ENCODE assay signal across 1 cellular context in the genomic region with DNA sequence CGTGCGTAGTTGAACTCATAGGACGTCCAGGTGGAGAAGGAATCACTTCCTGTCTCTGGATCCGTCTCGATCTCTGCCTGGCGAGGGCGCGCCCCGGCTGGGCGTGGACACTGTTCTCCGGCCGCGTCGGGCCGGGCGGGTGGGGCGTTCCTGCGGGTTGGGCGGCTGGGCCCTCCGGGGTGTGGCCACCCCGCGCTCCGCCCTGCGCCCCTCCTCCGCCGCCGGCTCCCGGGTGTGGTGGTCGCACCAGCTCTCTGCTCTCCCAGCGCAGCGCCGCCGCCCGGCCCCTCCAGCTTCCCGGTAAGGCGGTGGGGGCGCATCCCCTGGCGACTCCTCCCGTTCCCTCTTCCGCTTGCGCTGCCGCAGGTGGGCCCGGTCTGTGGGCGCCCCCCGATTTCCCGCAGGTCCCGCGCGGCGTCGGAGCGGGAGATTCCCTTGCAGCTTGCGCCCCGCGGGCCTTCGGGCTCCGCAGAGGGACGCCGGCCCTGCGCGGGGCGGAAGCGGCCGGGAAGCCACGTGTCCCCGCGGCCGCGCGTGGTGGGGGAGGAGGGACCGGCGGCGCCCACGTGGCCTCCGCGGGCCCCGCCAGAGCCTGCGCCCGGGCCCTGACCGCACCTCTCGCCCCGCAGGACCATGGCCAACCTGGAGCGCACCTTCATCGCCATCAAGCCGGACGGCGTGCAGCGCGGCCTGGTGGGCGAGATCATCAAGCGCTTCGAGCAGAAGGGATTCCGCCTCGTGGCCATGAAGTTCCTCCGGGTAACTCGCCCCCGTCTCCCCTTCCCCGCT.
TF ChIP-seq lines count a peak whose summit lies in the region.

A gene (plus strand): TSS at position 214 of the 789 bp plus-strand sequence. CDS start 420 bp downstream, at position 634.

TF ChIP-seq in HEK293, 187 proteins besides CTCF, POLR2A, EP300 and RAD21 (continued from another document):
- TF ChIP-seq, protein P1, sequence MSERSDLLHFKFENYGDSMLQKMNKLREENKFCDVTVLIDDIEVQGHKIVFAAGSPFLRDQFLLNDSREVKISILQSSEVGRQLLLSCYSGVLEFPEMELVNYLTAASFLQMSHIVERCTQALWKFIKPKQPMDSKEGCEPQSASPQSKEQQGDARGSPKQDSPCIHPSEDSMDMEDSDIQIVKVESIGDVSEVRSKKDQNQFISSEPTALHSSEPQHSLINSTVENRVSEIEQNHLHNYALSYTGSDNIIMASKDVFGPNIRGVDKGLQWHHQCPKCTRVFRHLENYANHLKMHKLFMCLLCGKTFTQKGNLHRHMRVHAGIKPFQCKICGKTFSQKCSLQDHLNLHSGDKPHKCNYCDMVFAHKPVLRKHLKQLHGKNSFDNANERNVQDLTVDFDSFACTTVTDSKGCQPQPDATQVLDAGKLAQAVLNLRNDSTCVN (tag by site-specific recombination; optimal IDR thresholded peaks at IDR 0.05) = peak; percentile 94
